Comparison of ENCODE assay signal across 9 cellular contexts in genomic region chr9:73200694-73201432, GRCh38. TPM values are rescaled to one million over a fixed set of nuclear protein-coding genes. Genes with fewer than 3 reads are reported as not detected.
DNase-seq lines count a peak whose midpoint lies in the region; ATAC-seq and TF ChIP-seq lines count a peak whose summit lies in the region.
"Had no signal": no experiment of that assay in that cellular context is flagged by ENCODE, and none has a peak within 500 bp of the region (broad histone marks: within the 10 kb centered on the region; RNA-seq: fewer than 3 reads in every experiment).

No MANE protein-coding gene starts in this region.

- DNase-seq in CD14-positive monocyte (ENCODE audit: low spot score) = no peak
- peak; percentile 43 for DNase-seq in NCI-H2081 treated with DMSO at 0.1 percent for 48 hours (lab: John Stamatoyannopoulos, UW)
- DNase-seq in astrocyte of the spinal cord (ENCODE audit: low read depth, low spot score) = peak; percentile 46
- no peak for DNase-seq in right lobe of liver
- DNase-seq in activated gamma-delta T cell (lab: John Stamatoyannopoulos, UW) = no peak

- H3K4me3 ChIP-seq in astrocyte of the spinal cord (ENCODE audit: low read depth, low read length) = no peak overlapping the region
- no peak overlapping the region for H3K4me3 ChIP-seq in right lobe of liver

- peaks cover 22% of the 10 kb centered on the region for H3K4me1 Mint-ChIP-seq in CD14-positive monocyte

- no peaks in the 10 kb centered on the region for H3K36me3 ChIP-seq in right lobe of liver

- ATAC-seq in GM19467 (IDR thresholded peaks at IDR 0.05; ENCODE audit: unreplicated experiment) = peak; percentile 58
- ATAC-seq in right lobe of liver = peak; percentile 48 to 66 (median 61)
- ATAC-seq in GM21360 (IDR thresholded peaks at IDR 0.05; ENCODE audit: unreplicated experiment) = no peak
- ATAC-seq in HG03571 (IDR thresholded peaks at IDR 0.05; ENCODE audit: unreplicated experiment) = no peak

- no peaks in the 10 kb centered on the region for H3K9me3 ChIP-seq in right lobe of liver

- no peaks in the 10 kb centered on the region for H3K4me1 ChIP-seq in right lobe of liver

- no peaks in the 10 kb centered on the region for H3K27me3 ChIP-seq in right lobe of liver

- H3K27ac ChIP-seq in right lobe of liver = no peak overlapping the region
- H3K27ac ChIP-seq: epithelial cell of prostate had no signal

- intact Hi-C loops in CD14-positive monocyte (cut with micrococcal nuclease) = no loop called here
- intact Hi-C loops in right lobe of liver (cut with DNase I) = no loop called here

- 28% methylated on average over 8 of the region's 9 CpGs for WGBS in right lobe of liver (ENCODE audit: insufficient coverage, low coverage, low lambda C conversion rate, missing lambda C conversion rate)

- TF ChIP-seq POLR2A in right lobe of liver (IDR thresholded peaks at IDR 0.05) = no peak

- no peaks in the 10 kb centered on the region for H3K36me3 Mint-ChIP-seq in CD14-positive monocyte

- TF ChIP-seq CTCF in CD14-positive monocyte (IDR thresholded peaks at IDR 0.05) (peak; percentile 78), astrocyte of the spinal cord (IDR thresholded peaks at IDR 0.05; ENCODE audit: low read depth, low read length) (peak; percentile 42), right lobe of liver (IDR thresholded peaks at IDR 0.05) (peak; percentile 40 to 65 (median 56))

- in situ Hi-C loops in astrocyte of the spinal cord (cut with HindIII; ENCODE audit: low sequenced_read_pairs) = no loop called here

- H3K9me3 Mint-ChIP-seq in CD14-positive monocyte = peaks cover 0 to 3% (median 0%) of the 10 kb centered on the region in 7 donors

- H3K27me3 Mint-ChIP-seq in CD14-positive monocyte (ENCODE audit: low read depth in 3 of 3) = peaks cover 0 to 2% (median 1%) of the 10 kb centered on the region in 3 donors

- peak overlapping the region in 2 of 7 donors; percentile 79 to 84 for H3K27ac Mint-ChIP-seq in CD14-positive monocyte

- no peak overlapping the region for H3K4me3 Mint-ChIP-seq in CD14-positive monocyte

RNA-seq across cellular contexts. Expression of gene ANXA1, which starts 49.2 kb away (rescaled TPM):
- 1,000 to 10,000 TPM in 1 of 2 donors, 100 to 1,000 TPM in 1; 992 to 1,157 TPM for polyA plus RNA-seq in CD14-positive monocyte
- total RNA-seq in right lobe of liver = 10 to 100 TPM in 4 of 6 experiments, 1 to 10 TPM in 2; 3.2 to 16.8 (median 12.5) TPM

Comparison
In these comparisons a context has a peak if more than half of its experiments do, and no peak if none do; other contexts are left out.
1. DNase-seq: peak in NCI-H2081 treated with DMSO at 0.1 percent for 48 hours (single experiment) and astrocyte of the spinal cord (single experiment); none in CD14-positive monocyte (single experiment), right lobe of liver (0 of 3) and activated gamma-delta T cell (single experiment).
2. ATAC-seq: peak in GM19467 (single experiment) and right lobe of liver (4 of 4); none in GM21360 (single experiment) and HG03571 (single experiment).
3. Peak in every context shown above with its lines, with median percentiles within 50 percentile points of each other: CTCF ChIP-seq.